8 cellular contexts compared by ENCODE assay signal in the genomic region with DNA sequence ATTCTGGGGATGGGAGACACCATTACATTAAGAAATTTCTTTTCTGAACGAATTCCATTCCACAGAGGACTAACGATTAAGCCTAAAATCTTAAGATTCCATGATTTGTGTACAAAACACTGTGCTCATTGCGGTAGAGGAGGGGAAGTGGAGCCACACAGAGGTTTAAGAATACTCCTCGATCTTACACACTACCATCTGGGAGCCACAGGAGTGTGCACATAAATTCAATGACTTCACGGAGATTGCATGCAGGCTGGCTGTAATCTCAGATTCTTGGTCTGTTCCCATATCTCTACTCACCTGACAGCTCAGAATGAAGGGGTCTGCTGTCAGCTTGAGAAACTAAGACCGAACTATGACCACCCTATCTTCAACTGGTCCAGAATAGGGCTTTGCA. TPM values are rescaled to one million over a fixed set of nuclear protein-coding genes. Genes with fewer than 3 reads are reported as not detected.
DNase-seq lines count a peak whose midpoint lies in the region; ATAC-seq, FAIRE-seq and TF ChIP-seq lines count a peak whose summit lies in the region.

No MANE protein-coding gene starts in this region.

- peak; percentile 5 for FAIRE-seq in GM12891 (lab: Jason Lieb, UNC)

- TF ChIP-seq POLR2A in GM12891 (IDR thresholded peaks at IDR 0.05; ENCODE audit: low read depth, low read length) = no peak
- no peak for TF ChIP-seq POLR2A in gastrocnemius medialis (IDR thresholded peaks at IDR 0.05)

- no peak for TF ChIP-seq CTCF in gastrocnemius medialis (IDR thresholded peaks at IDR 0.05 in 4 of 5, conservative IDR thresholded peaks at IDR 0.05 in 1 of 5)

- H3K4me3 ChIP-seq in SK-N-MC = peak overlapping the region; percentile 93
- H3K4me3 ChIP-seq in gastrocnemius medialis = peak overlapping the region; percentile 93 to 96 (median 94)

- H3K27me3 ChIP-seq in gastrocnemius medialis = no peaks in the 10 kb centered on the region

- H3K27ac ChIP-seq in SK-N-MC (no peak overlapping the region), gastrocnemius medialis (peak overlapping the region; percentile 88 to 97 (median 93))

- peaks cover 14 to 16% of the 10 kb centered on the region in 2 donors for H3K4me1 ChIP-seq in gastrocnemius medialis

- intact Hi-C loops in gastrocnemius medialis (cut with DNase I; ENCODE audit: low total_unique reads) = loop anchor here (5.0 to 10.0 kb wide), 2 partner anchors 287 to 551 kb away; a partner anchor contains a TSS

- H3K9me3 ChIP-seq in SK-N-MC (ENCODE audit: low read depth, low read length) (no peaks in the 10 kb centered on the region), gastrocnemius medialis (no peaks in the 10 kb centered on the region)

- H3K36me3 ChIP-seq in SK-N-MC (ENCODE audit: insufficient read depth, low read length) = peaks cover 26% of the 10 kb centered on the region
- H3K36me3 ChIP-seq in gastrocnemius medialis = peaks cover 0 to 8% of the 10 kb centered on the region in 2 donors

- in situ Hi-C loops in gastrocnemius medialis (cut with MboI; ENCODE audit: low sequenced_read_pairs in 4 of 4) = loop anchor here in 2 of 4 donors (5.0 to 10.0 kb wide), 3 partner anchors 54 to 707 kb away; a partner anchor contains a TSS

- DNase-seq in GM12891 (ENCODE audit: insufficient read length, low spot score) = no peak
- DNase-seq in SK-N-MC (ENCODE audit: low read depth, low spot score) = no peak
- peak; percentile 29 for DNase-seq in fibroblast of peridontal ligament (ENCODE audit: extremely low read depth)
- DNase-seq in gastrocnemius medialis = no peak
- DNase-seq in 8988T = no peak
- no peak for DNase-seq in anterior cingulate cortex (lab: John Stamatoyannopoulos, UW)

- ATAC-seq in gastrocnemius medialis (no peak), HG02763 (IDR thresholded peaks at IDR 0.05; ENCODE audit: unreplicated experiment) (no peak), GM18868 (IDR thresholded peaks at IDR 0.05; ENCODE audit: unreplicated experiment) (no peak)

- H3K9ac ChIP-seq in SK-N-MC (ENCODE audit: insufficient read length) = peak overlapping the region; percentile 89

TF ChIP-seq in GM12891, 5 proteins besides CTCF, POLR2A, EP300 and RAD21:
- no peak for TF ChIP-seq POLR2AphosphoS5 (IDR thresholded peaks at IDR 0.05; ENCODE audit: low read depth, low read length)
- TF ChIP-seq SPI1 (IDR thresholded peaks at IDR 0.05; ENCODE audit: low read depth, low read length) = 0 out of 2 replicates have a peak, but pooled peaks have one; percentile 10

RNA-seq across cellular contexts. Expression of a gene that starts 0.8 kb away (rescaled TPM):
- 12.3 TPM for polyA plus RNA-seq in GM12891 (2012; ENCODE audit: low read depth, missing spikeins)
- total RNA-seq in gastrocnemius medialis = 10 to 100 TPM; 13.4 to 18.2 (median 16.0) TPM

RNA-seq across cellular contexts. Expression of a gene that starts 54.5 kb away (rescaled TPM):
- polyA plus RNA-seq in GM12891 (2012; ENCODE audit: low read depth, missing spikeins) = 12.4 TPM
- total RNA-seq in gastrocnemius medialis = 10 to 100 TPM; 11.2 to 18.6 (median 14.4) TPM

RNA-seq across cellular contexts. Expression of a gene that starts 55.2 kb away (rescaled TPM):
- 0.04 TPM for polyA plus RNA-seq in GM12891 (2012; ENCODE audit: low read depth, missing spikeins)
- not detected for total RNA-seq in gastrocnemius medialis
